ENCODE assay signal across 8 cellular contexts in genomic region chr3:180036092-180036677, GRCh38. TPM values are rescaled to one million over a fixed set of nuclear protein-coding genes. Genes with fewer than 3 reads are reported as not detected.
DNase-seq lines count a peak whose midpoint lies in the region; ATAC-seq and TF ChIP-seq lines count a peak whose summit lies in the region.

No MANE protein-coding gene starts in this region.

- no peak for TF ChIP-seq EP300 in ovary (IDR thresholded peaks at IDR 0.05)

- no peak overlapping the region for H3K27ac Mint-ChIP-seq in activated naive CD8-positive, alpha-beta T cell

- no peaks in the 10 kb centered on the region for H3K9me3 ChIP-seq in ES-I3 (ENCODE audit: control insufficient read depth, insufficient read depth, low read length)
- H3K9me3 ChIP-seq in ovary: no peaks in the 10 kb centered on the region

- H3K27ac ChIP-seq in ovary: no peak overlapping the region

- H3K9ac ChIP-seq in ES-I3 (ENCODE audit: low read depth, low read length): peak overlapping the region; percentile 50

- peaks cover 15% of the 10 kb centered on the region for H3K4me1 Mint-ChIP-seq in activated naive CD8-positive, alpha-beta T cell (ENCODE audit: low read depth)

- intact Hi-C loops in ovary (cut with DNase I): no loop called here

- H3K36me3 ChIP-seq in ES-I3 (ENCODE audit: insufficient read depth, low read length) (no peaks in the 10 kb centered on the region), ovary (no peaks in the 10 kb centered on the region)

- no peak for TF ChIP-seq POLR2A in ovary (IDR thresholded peaks at IDR 0.05)

- WGBS in ovary, 3 donors: 1% methylated on average over 16 of the region's 16 CpGs

- peaks cover 41% of the 10 kb centered on the region for H3K27me3 Mint-ChIP-seq in activated naive CD8-positive, alpha-beta T cell

- TF ChIP-seq CTCF in ovary (IDR thresholded peaks at IDR 0.05) (no peak), GM10266 (IDR thresholded peaks at IDR 0.05; ENCODE audit: control insufficient read depth, insufficient read depth, low read depth, missing control alignments) (no peak)

- ATAC-seq in GM19455 (IDR thresholded peaks at IDR 0.05; ENCODE audit: unreplicated experiment): peak; percentile 71
- peak; percentile 59 for ATAC-seq in HG03460 (IDR thresholded peaks at IDR 0.05; ENCODE audit: unreplicated experiment)

- no peaks in the 10 kb centered on the region for H3K4me1 ChIP-seq in ES-I3 (ENCODE audit: insufficient read depth, low read length)
- H3K4me1 ChIP-seq in ovary (ENCODE audit: insufficient read depth): peaks cover 2% of the 10 kb centered on the region

- no peak for DNase-seq in ovary
- DNase-seq in amniotic stem cell (lab: John Stamatoyannopoulos, UW): no peak
- no peak for DNase-seq in GM10266 (ENCODE audit: extremely low spot score)
- no peak for DNase-seq in effector CD4-positive, alpha-beta T cell

- peak overlapping the region; percentile 72 for H3K4me3 Mint-ChIP-seq in activated naive CD8-positive, alpha-beta T cell

- no peaks in the 10 kb centered on the region for H3K27me3 ChIP-seq in ovary

- peaks cover 2% of the 10 kb centered on the region for H3K36me3 Mint-ChIP-seq in activated naive CD8-positive, alpha-beta T cell

- H3K9me3 Mint-ChIP-seq in activated naive CD8-positive, alpha-beta T cell (ENCODE audit: low read depth): peaks cover 6% of the 10 kb centered on the region

- peak overlapping the region; percentile 30 for H3K4me3 ChIP-seq in ovary

RNA-seq across cellular contexts. Expression of gene PEX5L, which starts 0.6 kb away (rescaled TPM):
- total RNA-seq in ovary: 1 to 10 TPM in 5 of 7 donors, under 1 TPM in 2; 0.30 to 8.6 (median 1.1) TPM
- under 1 TPM; 0.59 to 0.70 TPM for polyA plus RNA-seq in ovary
